In the genomic region with DNA sequence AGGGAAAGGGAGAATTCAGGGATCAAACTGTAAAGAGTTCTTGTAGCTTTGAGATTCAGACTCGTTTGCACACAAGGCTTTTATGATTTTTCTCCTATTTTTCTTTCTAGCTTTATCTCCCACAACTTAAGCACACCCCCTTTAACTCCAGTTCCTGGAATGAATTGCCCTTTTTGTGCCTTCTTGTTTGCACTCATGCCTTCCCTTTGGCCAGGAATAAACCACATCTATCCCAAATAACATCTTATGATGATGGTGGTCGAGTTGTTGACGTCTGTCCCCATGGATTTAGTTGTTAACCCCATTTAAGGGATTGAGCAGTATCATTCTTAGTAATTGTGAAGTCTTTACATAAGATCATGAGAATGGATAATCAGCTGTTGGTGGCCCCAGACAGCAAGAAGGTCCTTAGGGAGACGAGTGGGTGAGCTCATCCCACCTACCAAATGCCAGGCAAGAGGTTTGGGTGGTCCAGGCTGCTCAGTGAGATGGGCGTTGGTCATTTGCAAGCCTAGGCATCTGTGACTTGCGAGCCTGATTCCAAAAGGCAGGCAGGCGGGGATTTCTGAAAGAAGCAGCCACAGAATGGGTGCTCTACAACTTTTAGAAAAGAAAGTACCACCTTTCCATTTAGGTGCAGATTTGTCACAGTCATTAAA, we compare ENCODE assay signal across 7 cellular contexts. TPM values are rescaled to one million over a fixed set of nuclear protein-coding genes. Genes with fewer than 3 reads are reported as not detected.
DNase-seq lines count a peak whose midpoint lies in the region; ATAC-seq and TF ChIP-seq lines count a peak whose summit lies in the region.

No MANE protein-coding gene starts in this region.

- H3K27ac Mint-ChIP-seq in activated CD4-positive, alpha-beta memory T cell treated with anti-CD3 and anti-CD28 coated beads, Interleukin-2, amount 10 ng/mL, durations not matched to agents 7 days and 5 days = no peak overlapping the region
- H3K27ac Mint-ChIP-seq in stimulated activated naive CD8-positive, alpha-beta T cell treated with anti-CD3 and anti-CD28 coated beads, Interleukin-15, amount 100 ng/mL, for 72 hours = peak overlapping the region in 1 of 2 donors; percentile 34

- peak overlapping the region; percentile 90 for H3K4me3 Mint-ChIP-seq in activated CD4-positive, alpha-beta memory T cell treated with anti-CD3 and anti-CD28 coated beads, Interleukin-2, amount 10 ng/mL, durations not matched to agents 7 days and 5 days
- H3K4me3 Mint-ChIP-seq in stimulated activated naive CD8-positive, alpha-beta T cell treated with anti-CD3 and anti-CD28 coated beads, Interleukin-15, amount 100 ng/mL, for 72 hours = peak overlapping the region; percentile 69 to 81

- H3K9me3 Mint-ChIP-seq in activated CD4-positive, alpha-beta memory T cell treated with anti-CD3 and anti-CD28 coated beads, Interleukin-2, amount 10 ng/mL, durations not matched to agents 7 days and 5 days = no peaks in the 10 kb centered on the region
- no peaks in the 10 kb centered on the region for H3K9me3 Mint-ChIP-seq in stimulated activated naive CD8-positive, alpha-beta T cell treated with anti-CD3 and anti-CD28 coated beads, Interleukin-15, amount 100 ng/mL, for 72 hours

- peaks cover 29% of the 10 kb centered on the region for H3K36me3 Mint-ChIP-seq in activated CD4-positive, alpha-beta memory T cell treated with anti-CD3 and anti-CD28 coated beads, Interleukin-2, amount 10 ng/mL, durations not matched to agents 7 days and 5 days (ENCODE audit: low read depth)

- CTCF ChIA-PET in activated CD4-positive, alpha-beta memory T cell treated with anti-CD3 and anti-CD28 coated beads, Interleukin-2, amount 10 ng/mL, durations not matched to agents 7 days and 5 days (lab: Charles Lee) = interaction anchor here (1.0 to 5.1 kb wide), 10 partner anchors 9 to 223 kb away, joined by 3 to 29 read pairs (median 4); partner anchors contain the start of gene MYLK4

- H3K9me3 ChIP-seq in iPS-15b (ENCODE audit: control insufficient read depth, insufficient read depth, low read length) = no peaks in the 10 kb centered on the region

- no peak for ATAC-seq in stimulated activated naive CD8-positive, alpha-beta T cell treated with anti-CD3 and anti-CD28 coated beads, Interleukin-15, amount 100 ng/mL, for 72 hours
- ATAC-seq in GM21360 (IDR thresholded peaks at IDR 0.05; ENCODE audit: unreplicated experiment) = no peak

- no peak for TF ChIP-seq CTCF in HFF-Myc (IDR thresholded peaks at IDR 0.05; ENCODE audit: low read depth, low read length, missing control alignments)

- peaks cover 43% of the 10 kb centered on the region for H3K4me1 Mint-ChIP-seq in activated CD4-positive, alpha-beta memory T cell treated with anti-CD3 and anti-CD28 coated beads, Interleukin-2, amount 10 ng/mL, durations not matched to agents 7 days and 5 days
- peaks cover 63% of the 10 kb centered on the region for H3K4me1 Mint-ChIP-seq in stimulated activated naive CD8-positive, alpha-beta T cell treated with anti-CD3 and anti-CD28 coated beads, Interleukin-15, amount 100 ng/mL, for 72 hours

- no peaks in the 10 kb centered on the region for H3K36me3 ChIP-seq in iPS-15b (ENCODE audit: control insufficient read depth, insufficient read depth, low read length)

- POLR2A ChIA-PET in activated CD4-positive, alpha-beta memory T cell treated with anti-CD3 and anti-CD28 coated beads, Interleukin-2, amount 10 ng/mL, durations not matched to agents 7 days and 5 days (lab: Charles Lee) = interaction anchor here (0.6 to 5.1 kb wide), 8 partner anchors 10 to 241 kb away, joined by 3 to 48 read pairs (median 4); partner anchors contain the start of gene SERPINB1

- H3K4me3 ChIP-seq in HFF-Myc (replicated peaks; ENCODE audit: low read depth, low read length) (peak overlapping the region; percentile 90), iPS-15b (ENCODE audit: low read depth, low read length) (peak overlapping the region; percentile 90)

- H3K4me1 ChIP-seq in iPS-15b (ENCODE audit: control insufficient read depth, insufficient read depth, low read length) = peaks cover 17% of the 10 kb centered on the region

- no peaks in the 10 kb centered on the region for H3K27me3 Mint-ChIP-seq in activated CD4-positive, alpha-beta memory T cell treated with anti-CD3 and anti-CD28 coated beads, Interleukin-2, amount 10 ng/mL, durations not matched to agents 7 days and 5 days
- H3K27me3 Mint-ChIP-seq in stimulated activated naive CD8-positive, alpha-beta T cell treated with anti-CD3 and anti-CD28 coated beads, Interleukin-15, amount 100 ng/mL, for 72 hours = no peaks in the 10 kb centered on the region

- no peak overlapping the region for H3K9ac ChIP-seq in iPS-15b (ENCODE audit: low read depth, low read length)

- no peaks in the 10 kb centered on the region for H3K27me3 ChIP-seq in iPS-15b (ENCODE audit: control insufficient read depth, insufficient read depth, low read length)

- DNase-seq in HFF-Myc (ENCODE audit: extremely low read depth, low read depth) (no peak), NCI-H146 (lab: John Stamatoyannopoulos, UW) (no peak), glomerular visceral epithelial cell (ENCODE audit: extremely low spot score) (no peak)
- no peak for DNase-seq in activated CD4-positive, alpha-beta memory T cell treated with anti-CD3 and anti-CD28 coated beads, Interleukin-2, amount 10 ng/mL, durations not matched to agents 7 days and 5 days
- no peak for DNase-seq in stimulated activated naive CD8-positive, alpha-beta T cell treated with anti-CD3 and anti-CD28 coated beads, Interleukin-15, amount 100 ng/mL, for 72 hours

RNA-seq across cellular contexts. Expression of gene WRNIP1, which starts 2.3 kb away (rescaled TPM):
- 10 to 100 TPM; 39.6 to 42.1 TPM for total RNA-seq in activated CD4-positive, alpha-beta memory T cell treated with anti-CD3 and anti-CD28 coated beads, Interleukin-2, amount 10 ng/mL, durations not matched to agents 7 days and 5 days

RNA-seq across cellular contexts. Expression of gene MYLK4, which starts 16.7 kb away (rescaled TPM):
- under 1 TPM; 0.15 to 0.28 TPM for total RNA-seq in activated CD4-positive, alpha-beta memory T cell treated with anti-CD3 and anti-CD28 coated beads, Interleukin-2, amount 10 ng/mL, durations not matched to agents 7 days and 5 days
